ENCODE assay signal across 8 cellular contexts in genomic region chr16:89170346-89171215, GRCh38. TPM values are rescaled to one million over a fixed set of nuclear protein-coding genes. Genes with fewer than 3 reads are reported as not detected.
DNase-seq lines count a peak whose midpoint lies in the region; ATAC-seq, FAIRE-seq and TF ChIP-seq lines count a peak whose summit lies in the region.

No MANE protein-coding gene starts in this region.

- no peak overlapping the region for H2BK120ac ChIP-seq in H1 (replicated peaks; ENCODE audit: low read depth, low read length)

- H2AFZ ChIP-seq in H1 (ENCODE audit: low read length), result peak overlapping the region; percentile 90; the same call in 1 of the 2 replicates

- TF ChIP-seq RAD21 in H1 (IDR thresholded peaks at IDR 0.05 in 1 of 2, conservative IDR thresholded peaks at IDR 0.05 in 1 of 2; ENCODE audit: low read depth in 2 of 2, low read length in 2 of 2), result peak; percentile 23 to 51; a peak in 3 of 4 replicates

- no peak overlapping the region for H4K91ac ChIP-seq in H1 (replicated peaks; ENCODE audit: insufficient read length, low read length)

- H2BK5ac ChIP-seq in H1 (ENCODE audit: low read depth, low read length), result no peak overlapping the region

- H3K79me1 ChIP-seq in H1 (ENCODE audit: low read depth, low read length), result no peaks in the 10 kb centered on the region

- peaks cover 0 to 7% (median 4%) of the 10 kb centered on the region in 4 experiments; a peak in 4 of 7 replicates for H3K27me3 ChIP-seq in H1 (replicated peaks in 1 of 4; ENCODE audit: control insufficient read depth in 3 of 4, extremely low read depth in 1 of 4, insufficient read depth in 3 of 4, low read length in 3 of 4)

- no peak overlapping the region for H3K14ac ChIP-seq in H1 (ENCODE audit: insufficient read length)

- FAIRE-seq in H1 (lab: Jason Lieb, UNC), result no peak

- peak; percentile 41 for DNase-seq in activated T-cell treated with anti-CD3 and anti-CD28 coated beads, Interleukin-2, amount 50 U/mL, for 1 hour
- DNase-seq in activated T-cell treated with anti-CD3 and anti-CD28 coated beads for 4 hours (no peak), NCI-H748 (lab: John Stamatoyannopoulos, UW; ENCODE audit: unreplicated experiment) (peak; percentile 83), H1 (ENCODE audit: low read depth in 1 of 2, low spot score in 2 of 2) (peak; percentile 44 to 89), skeletal muscle cell (ENCODE audit: low read depth) (no peak), AG08396 (ENCODE audit: low spot score) (no peak)

- H3K23me2 ChIP-seq in H1 (ENCODE audit: low read depth, low read length), result peaks cover 5% of the 10 kb centered on the region

- peak overlapping the region; percentile 65 to 99 for H3K4me2 ChIP-seq in H1 (ENCODE audit: insufficient read depth in 1 of 2, low read depth in 2 of 2, low read length in 2 of 2)

- no peak for TF ChIP-seq POLR2A in H1 (IDR thresholded peaks at IDR 0.05; ENCODE audit: control extremely low read depth in 1 of 2, low read depth in 2 of 2, low read length in 2 of 2)

- no peak overlapping the region for H2BK20ac ChIP-seq in H1 (ENCODE audit: low read length)

- H4K20me1 ChIP-seq in H1 (replicated peaks in 1 of 2; ENCODE audit: control insufficient read depth in 1 of 2, insufficient read depth in 2 of 2, low read length in 2 of 2), result peaks cover 0 to 3% of the 10 kb centered on the region in 2 experiments

- H3K4me3 ChIP-seq in H1 (ENCODE audit: extremely low read depth in 1 of 4, insufficient read depth in 2 of 4, low read depth in 3 of 4, low read length in 4 of 4) (peak overlapping the region; percentile 14 to 64 (median 54); a peak in 7 of 8 replicates), skeletal muscle cell (ENCODE audit: low read depth, low read length) (peak overlapping the region; percentile 27)

- TF ChIP-seq CTCF in H1 (IDR thresholded peaks at IDR 0.05; ENCODE audit: control extremely low read depth in 1 of 3, insufficient read depth in 1 of 3, low read depth in 1 of 3, low read length in 3 of 3), result peak in 2 of 3 experiments; percentile 17 to 23; a peak in 2 of 4 replicates

- no peaks in the 10 kb centered on the region for H3K36me3 ChIP-seq in H1 (ENCODE audit: control insufficient read depth in 2 of 4, insufficient read depth in 4 of 4, low read length in 3 of 4)

- H2AK5ac ChIP-seq in H1 (ENCODE audit: low read depth, low read length), result no peak overlapping the region

- H2BK12ac ChIP-seq in H1 (ENCODE audit: low read depth, low read length), result peak overlapping the region; percentile 27; the same call in 1 of the 2 replicates

- H3K18ac ChIP-seq in H1 (ENCODE audit: extremely low read depth, low read length), result no peak overlapping the region; the same call in 1 of the 2 replicates

- H3K79me2 ChIP-seq in H1 (ENCODE audit: control insufficient read depth in 1 of 2, insufficient read depth in 2 of 2, low read length in 2 of 2), result no peaks in the 10 kb centered on the region

- H3K56ac ChIP-seq in H1 (replicated peaks; ENCODE audit: insufficient read length, low read depth, low read length), result no peak overlapping the region

- H3K4me1 ChIP-seq in H1 (replicated peaks in 1 of 4; ENCODE audit: control insufficient read depth in 3 of 4, insufficient read depth in 4 of 4, low read length in 3 of 4), result peaks cover 0 to 33% (median 23%) of the 10 kb centered on the region in 4 experiments; a peak in 6 of 7 replicates

- peak overlapping the region; percentile 57 for H4K8ac ChIP-seq in H1 (ENCODE audit: extremely low read depth, insufficient read depth, low read length)

- no peak overlapping the region for H3K9ac ChIP-seq in H1 (replicated peaks in 1 of 4; ENCODE audit: extremely low read depth in 1 of 4, low read depth in 3 of 4, low read length in 3 of 4)

- H3K27ac ChIP-seq in H1 (ENCODE audit: low read depth, low read length), result no peak overlapping the region

- CTCF ChIA-PET in H1 (lab: Charles Lee; ENCODE audit: partially characterized antibody), result interaction anchor here (0.6 to 1.8 kb wide), 6 partner anchors 9 to 360 kb away, joined by 3 to 4 read pairs (median 3); no protein-coding TSS in a partner anchor

- 0 out of 2 replicates have a peak overlapping the region, but pooled peaks have one; percentile 46 for H2BK15ac ChIP-seq in H1 (ENCODE audit: low read length)

- H3K23ac ChIP-seq in H1 (ENCODE audit: insufficient read length), result no peak overlapping the region

- H3K4ac ChIP-seq in H1 (replicated peaks; ENCODE audit: insufficient read length, low read depth, low read length), result no peak overlapping the region

- no peak for ATAC-seq in HG03108 (IDR thresholded peaks at IDR 0.05; ENCODE audit: unreplicated experiment)
- no peak for ATAC-seq in GM19328 (IDR thresholded peaks at IDR 0.05; ENCODE audit: unreplicated experiment)

- no peak overlapping the region for H4K5ac ChIP-seq in H1 (ENCODE audit: insufficient read length, low read depth, low read length)

- POLR2A ChIA-PET in H1 (lab: Charles Lee; ENCODE audit: partially characterized antibody), result interaction anchor here (1.1 kb wide), 2 partner anchors 11 to 361 kb away, joined by 3 to 4 read pairs; no protein-coding TSS in a partner anchor

- no peak for TF ChIP-seq EP300 in H1 (IDR thresholded peaks at IDR 0.05; ENCODE audit: borderline replicate concordance in 1 of 2, low read depth in 2 of 2, low read length in 2 of 2)

- no peaks in the 10 kb centered on the region for H3K9me3 ChIP-seq in H1 (ENCODE audit: insufficient read depth in 2 of 2, low read depth in 1 of 2, low read length in 1 of 2)

- 15% methylated on average over 24 of the region's 34 CpGs; no CpG with 5 or more reads in 1 of the 2 experiments for WGBS in H1 (ENCODE audit: extremely low coverage in 1 of 2, insufficient coverage in 1 of 2, insufficient read length in 1 of 2, insufficient replicate concordance in 2 of 2, low coverage in 1 of 2, low lambda C conversion rate in 2 of 2, missing lambda C conversion rate in 1 of 2), 2 experiments

TF ChIP-seq in H1, 55 proteins besides CTCF, POLR2A, EP300 and RAD21:
- no peak for TF ChIP-seq BACH1 (IDR thresholded peaks at IDR 0.05; ENCODE audit: low read length)
- 0 out of 2 replicates have a peak, but pooled peaks have one; percentile 27 for TF ChIP-seq TCF12 (IDR thresholded peaks at IDR 0.05; ENCODE audit: low read depth, low read length)
- no peak for TF ChIP-seq CEBPB (IDR thresholded peaks at IDR 0.05; ENCODE audit: low read depth, low read length)
- TF ChIP-seq TEAD4 (IDR thresholded peaks at IDR 0.05; ENCODE audit: low read depth, low read length), result no peak
- no peak for TF ChIP-seq TBP (IDR thresholded peaks at IDR 0.05; ENCODE audit: low read depth, low read length)
- TF ChIP-seq HDAC2 (IDR thresholded peaks at IDR 0.05; ENCODE audit: borderline replicate concordance in 1 of 2, low read depth in 2 of 2, low read length in 2 of 2), result no peak
- peak; percentile 40 for TF ChIP-seq KDM4A (IDR thresholded peaks at IDR 0.05; ENCODE audit: low read depth, low read length, severe bottlenecking)
- TF ChIP-seq MAX (IDR thresholded peaks at IDR 0.05), result 0 out of 2 replicates have a peak, but pooled peaks have one; percentile 20
- no peak for TF ChIP-seq RFX5 (IDR thresholded peaks at IDR 0.05; ENCODE audit: borderline replicate concordance, low read depth, low read length)
- TF ChIP-seq POLR2AphosphoS5 (IDR thresholded peaks at IDR 0.05; ENCODE audit: low read depth, low read length), result no peak
- no peak for TF ChIP-seq CBX8 (IDR thresholded peaks at IDR 0.05; ENCODE audit: borderline replicate concordance, low read depth, low read length)
- no peak for TF ChIP-seq KDM5A (IDR thresholded peaks at IDR 0.05; ENCODE audit: low read length)

RNA-seq across cellular contexts. Expression of gene CDH15, which starts 1.0 kb away (rescaled TPM):
- total RNA-seq in H1 (2021; fragmentation: NEBNext Ultra II Directional; extraction: Animal tissue kit (Norgen Biotek cat#: 25700)), result 0.65 and 0.82 TPM in 2 replicates
- polyA plus RNA-seq in H1 (2011; rRNA removed), result 0.50 and 0.60 TPM in 2 replicates
- polyA plus RNA-seq in H1 (2011; cell fraction: cytosol; rRNA removed), result 0.59 TPM
- polyA plus RNA-seq in H1 (2011; cell fraction: nucleus; rRNA removed), result 1.0 TPM
- polyA plus RNA-seq in H1 (2012, experiment 1 of 2), result 0.33 to 0.53 TPM (median 0.35 TPM) in 4 replicates
- 0.35 TPM for polyA plus RNA-seq in H1 (2012, experiment 2 of 2)
- 0.65 TPM for polyA plus RNA-seq in H1 (2013, experiment 1 of 2)
- 0.57 TPM for polyA plus RNA-seq in H1 (2013, experiment 2 of 2)
- polyA minus RNA-seq in H1 (2011; rRNA and poly(A)+ RNA removed), result 0.07 TPM in 1 of 2 replicates, not detected in the other
- polyA minus RNA-seq in H1 (2011; cell fraction: cytosol; rRNA and poly(A)+ RNA removed), result 0.73 TPM
- 0.60 TPM for polyA minus RNA-seq in H1 (2011; cell fraction: nucleus; rRNA and poly(A)+ RNA removed)

RNA-seq across cellular contexts. Expression of gene SLC22A31, which starts 29.8 kb away (rescaled TPM):
- total RNA-seq in H1 (2021; fragmentation: NEBNext Ultra II Directional; extraction: Animal tissue kit (Norgen Biotek cat#: 25700)), result 10.6 and 11.1 TPM in 2 replicates
- polyA plus RNA-seq in H1 (2011; rRNA removed), result 7.7 and 7.9 TPM in 2 replicates
- 6.7 TPM for polyA plus RNA-seq in H1 (2011; cell fraction: cytosol; rRNA removed)
- 50.6 TPM for polyA plus RNA-seq in H1 (2011; cell fraction: nucleus; rRNA removed)
- 5.9 to 13.0 TPM (median 10.2 TPM) in 4 replicates for polyA plus RNA-seq in H1 (2012, experiment 1 of 2)
- 5.9 TPM for polyA plus RNA-seq in H1 (2012, experiment 2 of 2)
- 7.2 TPM for polyA plus RNA-seq in H1 (2013, experiment 1 of 2)
- 7.0 TPM for polyA plus RNA-seq in H1 (2013, experiment 2 of 2)
- polyA minus RNA-seq in H1 (2011; rRNA and poly(A)+ RNA removed), result 1.2 and 2.6 TPM in 2 replicates
- polyA minus RNA-seq in H1 (2011; cell fraction: cytosol; rRNA and poly(A)+ RNA removed), result 3.0 TPM
- 10.6 TPM for polyA minus RNA-seq in H1 (2011; cell fraction: nucleus; rRNA and poly(A)+ RNA removed)

RNA-seq across cellular contexts. Expression of gene ZNF778, which starts 46.9 kb away (rescaled TPM):
- 19.8 and 21.9 TPM in 2 replicates for total RNA-seq in H1 (2021; fragmentation: NEBNext Ultra II Directional; extraction: Animal tissue kit (Norgen Biotek cat#: 25700))
- polyA plus RNA-seq in H1 (2011; rRNA removed), result 8.6 and 9.5 TPM in 2 replicates
- polyA plus RNA-seq in H1 (2011; cell fraction: cytosol; rRNA removed), result 8.3 TPM
- polyA plus RNA-seq in H1 (2011; cell fraction: nucleus; rRNA removed), result 11.0 TPM
- polyA plus RNA-seq in H1 (2012, experiment 1 of 2), result 8.9 to 11.6 TPM (median 10.6 TPM) in 4 replicates
- 0.62 TPM for polyA plus RNA-seq in H1 (2012, experiment 2 of 2)
- polyA plus RNA-seq in H1 (2013, experiment 1 of 2), result 11.3 TPM
- 10.3 TPM for polyA plus RNA-seq in H1 (2013, experiment 2 of 2)
- 30.1 and 31.7 TPM in 2 replicates for polyA minus RNA-seq in H1 (2011; rRNA and poly(A)+ RNA removed)
- polyA minus RNA-seq in H1 (2011; cell fraction: cytosol; rRNA and poly(A)+ RNA removed), result 26.0 TPM
- 19.5 TPM for polyA minus RNA-seq in H1 (2011; cell fraction: nucleus; rRNA and poly(A)+ RNA removed)

Comparison
In these comparisons a context has a peak if more than half of its experiments do, and no peak if none do; other contexts are left out.
1. DNase-seq: peak in activated T-cell treated with anti-CD3 and anti-CD28 coated beads, Interleukin-2, amount 50 U/mL, for 1 hour (single experiment), NCI-H748 (single experiment) and H1 (2 of 2); none in activated T-cell treated with anti-CD3 and anti-CD28 coated beads for 4 hours (single experiment), skeletal muscle cell (single experiment) and AG08396 (single experiment).